12 cellular contexts compared by ENCODE assay signal in genomic region chr2:135585586-135585985, GRCh38. TPM values are rescaled to one million over a fixed set of nuclear protein-coding genes. Genes with fewer than 3 reads are reported as not detected.
DNase-seq lines count a peak whose midpoint lies in the region; ATAC-seq and TF ChIP-seq lines count a peak whose summit lies in the region.
"Had no signal": no experiment of that assay in that cellular context is flagged by ENCODE, and none has a peak within 500 bp of the region (broad histone marks: within the 10 kb centered on the region; RNA-seq: fewer than 3 reads in every experiment).

No MANE protein-coding gene starts in this region.

- H3K4me1 Mint-ChIP-seq in progenitor cell of endocrine pancreas (ENCODE audit: low read depth) = peaks cover 7% of the 10 kb centered on the region
- peaks cover 8% of the 10 kb centered on the region for H3K4me1 Mint-ChIP-seq in T-helper 2 cell treated with Interferon-gamma antibody and Interleukin-4, amounts not matched to agents 5 μg/mL and 100 μg/mL, for 36 hours (ENCODE audit: low read depth)

- peak; percentile 11 for DNase-seq in NCI-H69 (lab: John Stamatoyannopoulos, UW)
- DNase-seq in epithelial cell of proximal tubule (ENCODE audit: low read depth) = peak; percentile 3
- no peak for DNase-seq in progenitor cell of endocrine pancreas (ENCODE audit: low spot score, unreplicated experiment)
- DNase-seq in SJCRH30 = no peak
- DNase-seq in T-helper 2 cell treated with Interferon-gamma antibody and Interleukin-4, amounts not matched to agents 5 μg/mL and 100 μg/mL, for 36 hours (ENCODE audit: low spot score) = no peak
- DNase-seq: activated CD8-positive, alpha-beta T cell treated with anti-CD3 and anti-CD28 coated beads for 36 hours; effector CD8-positive, alpha-beta T cell; NCI-H1105; stimulated activated CD4-positive, alpha-beta T cell treated with anti-CD3 and anti-CD28 coated beads, Interleukin-12 subunit alpha, Interleukin-12 subunit beta, amount 100 ng/mL, for 4 hours had no signal

- peaks cover 1% of the 10 kb centered on the region for H3K36me3 Mint-ChIP-seq in progenitor cell of endocrine pancreas (ENCODE audit: insufficient read depth)
- H3K36me3 Mint-ChIP-seq in T-helper 2 cell treated with Interferon-gamma antibody and Interleukin-4, amounts not matched to agents 5 μg/mL and 100 μg/mL, for 36 hours (ENCODE audit: low read depth) = peaks cover 4% of the 10 kb centered on the region
- H3K36me3 Mint-ChIP-seq: activated naive CD4-positive, alpha-beta T cell treated with anti-CD3 and anti-CD28 coated beads, Interleukin-2, amount 50 U/mL, for 24 hours had no signal

- ATAC-seq in HG02885 (IDR thresholded peaks at IDR 0.05; ENCODE audit: poor library complexity, unreplicated experiment) = no peak
- ATAC-seq: activated CD8-positive, alpha-beta T cell treated with anti-CD3 and anti-CD28 coated beads for 36 hours had no signal

- no peaks in the 10 kb centered on the region; the same call in 1 of the 2 replicates for H3K36me3 ChIP-seq in SJCRH30

- no peaks in the 10 kb centered on the region for H3K27me3 Mint-ChIP-seq in progenitor cell of endocrine pancreas
- H3K27me3 Mint-ChIP-seq in T-helper 2 cell treated with Interferon-gamma antibody and Interleukin-4, amounts not matched to agents 5 μg/mL and 100 μg/mL, for 36 hours (ENCODE audit: low read depth) = no peaks in the 10 kb centered on the region
- H3K27me3 Mint-ChIP-seq: activated CD8-positive, alpha-beta T cell treated with anti-CD3 and anti-CD28 coated beads for 36 hours; activated naive CD4-positive, alpha-beta T cell treated with anti-CD3 and anti-CD28 coated beads, Interleukin-2, amount 50 U/mL, for 24 hours had no signal

- H3K9me3 ChIP-seq in SJCRH30 (replicated peaks) = no peaks in the 10 kb centered on the region

- no peak overlapping the region for H3K4me3 Mint-ChIP-seq in progenitor cell of endocrine pancreas (ENCODE audit: low read depth)
- H3K4me3 Mint-ChIP-seq in T-helper 2 cell treated with Interferon-gamma antibody and Interleukin-4, amounts not matched to agents 5 μg/mL and 100 μg/mL, for 36 hours = no peak overlapping the region
- H3K4me3 Mint-ChIP-seq: activated CD8-positive, alpha-beta T cell treated with anti-CD3 and anti-CD28 coated beads for 36 hours; activated naive CD4-positive, alpha-beta T cell treated with anti-CD3 and anti-CD28 coated beads, Interleukin-2, amount 50 U/mL, for 24 hours had no signal

- H3K27ac Mint-ChIP-seq in progenitor cell of endocrine pancreas = no peak overlapping the region
- no peak overlapping the region for H3K27ac Mint-ChIP-seq in T-helper 2 cell treated with Interferon-gamma antibody and Interleukin-4, amounts not matched to agents 5 μg/mL and 100 μg/mL, for 36 hours
- H3K27ac Mint-ChIP-seq: activated CD8-positive, alpha-beta T cell treated with anti-CD3 and anti-CD28 coated beads for 36 hours; activated naive CD4-positive, alpha-beta T cell treated with anti-CD3 and anti-CD28 coated beads, Interleukin-2, amount 50 U/mL, for 24 hours had no signal

- no peak overlapping the region for H3K27ac ChIP-seq in SJCRH30

- no peaks in the 10 kb centered on the region for H3K4me1 ChIP-seq in SJCRH30

- H3K4me3 ChIP-seq in epithelial cell of proximal tubule (ENCODE audit: low read depth, low read length) (no peak overlapping the region), SJCRH30 (no peak overlapping the region)

- no peaks in the 10 kb centered on the region for H3K9me3 Mint-ChIP-seq in progenitor cell of endocrine pancreas (ENCODE audit: low read depth)
- no peaks in the 10 kb centered on the region for H3K9me3 Mint-ChIP-seq in T-helper 2 cell treated with Interferon-gamma antibody and Interleukin-4, amounts not matched to agents 5 μg/mL and 100 μg/mL, for 36 hours
- H3K9me3 Mint-ChIP-seq: activated CD8-positive, alpha-beta T cell treated with anti-CD3 and anti-CD28 coated beads for 36 hours; activated naive CD4-positive, alpha-beta T cell treated with anti-CD3 and anti-CD28 coated beads, Interleukin-2, amount 50 U/mL, for 24 hours had no signal

- H3K27me3 ChIP-seq in SJCRH30 = no peaks in the 10 kb centered on the region

- TF ChIP-seq CTCF in GM12873 (IDR thresholded peaks at IDR 0.05; ENCODE audit: insufficient read depth, low read depth, low read length, missing control alignments) (peak; percentile 11), epithelial cell of proximal tubule (conservative IDR thresholded peaks at IDR 0.05; ENCODE audit: low read depth, low read length) (peak; percentile 33), progenitor cell of endocrine pancreas (IDR thresholded peaks at IDR 0.05; ENCODE audit: unreplicated experiment) (peak; percentile 14)

RNA-seq across cellular contexts. Expression of gene R3HDM1, which starts 54.3 kb away (rescaled TPM):
- total RNA-seq in epithelial cell of proximal tubule = 11.3 and 16.7 TPM in 2 replicates
- 58.9 and 60.4 TPM in 2 replicates for total RNA-seq in progenitor cell of endocrine pancreas
- total RNA-seq in SJCRH30 (2014; rRNA removed; shearing (Covaris generic)) = 52.5 and 56.0 TPM in 2 replicates

RNA-seq across cellular contexts. Expression of gene ZRANB3, which starts 54.6 kb away (rescaled TPM):
- total RNA-seq in epithelial cell of proximal tubule (7.1 and 7.9 TPM in 2 replicates), progenitor cell of endocrine pancreas (16.8 and 18.6 TPM in 2 replicates)
- 15.6 and 15.9 TPM in 2 replicates for total RNA-seq in SJCRH30 (2014; rRNA removed; shearing (Covaris generic))

Comparison
In these comparisons a context has a peak if more than half of its experiments do, and no peak if none do; other contexts are left out.
1. DNase-seq: peak in NCI-H69 (single experiment) and epithelial cell of proximal tubule (single experiment); none in progenitor cell of endocrine pancreas (single experiment), SJCRH30 (0 of 2) and T-helper 2 cell treated with Interferon-gamma antibody and Interleukin-4, amounts not matched to agents 5 μg/mL and 100 μg/mL, for 36 hours (single experiment).
2. Peak in every context shown above with its lines, with median percentiles within 50 percentile points of each other: CTCF ChIP-seq.